ENCODE assay signal across 8 cellular contexts in genomic region chr1:222814536-222815366, GRCh38. TPM values are rescaled to one million over a fixed set of nuclear protein-coding genes. Genes with fewer than 3 reads are reported as not detected.
DNase-seq lines count a peak whose midpoint lies in the region; ATAC-seq and TF ChIP-seq lines count a peak whose summit lies in the region.

Gene DISP1, plus strand, starts transcription at chr1:222815039. Its CDS starts 127,785 bp downstream, at chr1:222942824.

- H3K36me3 ChIP-seq in Panc1 (ENCODE audit: control insufficient read depth, insufficient read depth, low read length), result peaks cover 2% of the 10 kb centered on the region; the same call in 1 of the 2 replicates

- DNase-seq in DMS153 (lab: John Stamatoyannopoulos, UW) (peak; percentile 83), HuH-7 (ENCODE audit: low spot score) (peak; percentile 86), Panc1 (ENCODE audit: low read depth, low spot score) (no peak), fibroblast of peridontal ligament (ENCODE audit: extremely low read depth) (peak; percentile 65)
- peak; percentile 63 for DNase-seq in activated T-helper 2 cell treated with anti-CD3 and anti-CD28 coated beads, Interferon-gamma antibody, Interleukin-2, Interleukin-4, amounts not matched to agents 10 μg/mL and 5 μg/mL and 100 μg/mL, durations not matched to agents 14 hours and 24 hours and 36 hours (ENCODE audit: low spot score)
- peak; percentile 51 to 83 (median 64) for DNase-seq in naive thymus-derived CD8-positive, alpha-beta T cell
- peak; percentile 40 to 65 (median 54) for DNase-seq in stimulated activated naive CD4-positive, alpha-beta T cell (lab: John Stamatoyannopoulos, UW)

- in situ Hi-C loops in Panc1 (cut with HindIII; ENCODE audit: low pct_unique_long_range_greater_than_20kb, low sequenced_read_pairs), result no loop called here

- POLR2A ChIA-PET in Panc1 (lab: Charles Lee), result no interaction called here
- POLR2A ChIA-PET in naive thymus-derived CD8-positive, alpha-beta T cell (lab: Charles Lee), result interaction anchor here (0.6 kb wide), 1 partner anchor 149 kb away, joined by 4 read pairs; no protein-coding TSS in a partner anchor

- CTCF ChIA-PET in Panc1 (lab: Charles Lee), result interaction anchor here (0.6 kb wide), 1 partner anchor 41 kb away, joined by 4 read pairs; no protein-coding TSS in a partner anchor

- H3K27me3 ChIP-seq in Panc1 (ENCODE audit: control insufficient read depth, insufficient read depth, low read length), result no peaks in the 10 kb centered on the region

- BruUV-seq in Panc1 (replicated peaks; lab: Mats Ljungman, UMichigan), result no TSS peak

- intact Hi-C loops in Panc1 (cut with micrococcal nuclease; ENCODE audit: unreplicated experiment), result no loop called here
- intact Hi-C loops in activated T-helper 2 cell treated with anti-CD3 and anti-CD28 coated beads, Interferon-gamma antibody, Interleukin-2, Interleukin-4, amounts not matched to agents 10 μg/mL and 5 μg/mL and 100 μg/mL, durations not matched to agents 14 hours and 24 hours and 36 hours (cut with micrococcal nuclease), result loop anchor here (5.0 to 10.0 kb wide), 3 partner anchors 83 to 350 kb away; no protein-coding TSS in a partner anchor

- peak within 1 kb of the TSS; percentile 78 for H3K27ac Mint-ChIP-seq in activated T-helper 2 cell treated with anti-CD3 and anti-CD28 coated beads, Interferon-gamma antibody, Interleukin-2, Interleukin-4, amounts not matched to agents 10 μg/mL and 5 μg/mL and 100 μg/mL, durations not matched to agents 14 hours and 24 hours and 36 hours
- peak within 1 kb of the TSS; percentile 88 to 97 (median 94) for H3K27ac Mint-ChIP-seq in naive thymus-derived CD8-positive, alpha-beta T cell

- H3K4me3 ChIP-seq in Panc1 (ENCODE audit: low read depth in 2 of 2, low read length in 2 of 2), result peak within 1 kb of the TSS; percentile 98

- H3K27me3 Mint-ChIP-seq in activated T-helper 2 cell treated with anti-CD3 and anti-CD28 coated beads, Interferon-gamma antibody, Interleukin-2, Interleukin-4, amounts not matched to agents 10 μg/mL and 5 μg/mL and 100 μg/mL, durations not matched to agents 14 hours and 24 hours and 36 hours (ENCODE audit: low read depth), result peaks cover 10% of the 10 kb centered on the region
- H3K27me3 Mint-ChIP-seq in naive thymus-derived CD8-positive, alpha-beta T cell, result peaks cover 0 to 3% (median 0%) of the 10 kb centered on the region in 5 donors

- no peaks in the 10 kb centered on the region for H3K9me3 ChIP-seq in Panc1 (ENCODE audit: control insufficient read depth, insufficient read depth, low read depth, low read length)

- H3K9me3 Mint-ChIP-seq in activated T-helper 2 cell treated with anti-CD3 and anti-CD28 coated beads, Interferon-gamma antibody, Interleukin-2, Interleukin-4, amounts not matched to agents 10 μg/mL and 5 μg/mL and 100 μg/mL, durations not matched to agents 14 hours and 24 hours and 36 hours, result no peaks in the 10 kb centered on the region
- H3K9me3 Mint-ChIP-seq in naive thymus-derived CD8-positive, alpha-beta T cell, result no peaks in the 10 kb centered on the region

- H3K36me3 Mint-ChIP-seq in activated T-helper 2 cell treated with anti-CD3 and anti-CD28 coated beads, Interferon-gamma antibody, Interleukin-2, Interleukin-4, amounts not matched to agents 10 μg/mL and 5 μg/mL and 100 μg/mL, durations not matched to agents 14 hours and 24 hours and 36 hours (ENCODE audit: low read depth), result no peaks in the 10 kb centered on the region
- no peaks in the 10 kb centered on the region for H3K36me3 Mint-ChIP-seq in naive thymus-derived CD8-positive, alpha-beta T cell

- H3K4me1 Mint-ChIP-seq in activated T-helper 2 cell treated with anti-CD3 and anti-CD28 coated beads, Interferon-gamma antibody, Interleukin-2, Interleukin-4, amounts not matched to agents 10 μg/mL and 5 μg/mL and 100 μg/mL, durations not matched to agents 14 hours and 24 hours and 36 hours (ENCODE audit: low read depth), result peaks cover 19% of the 10 kb centered on the region
- peaks cover 18 to 38% (median 35%) of the 10 kb centered on the region in 4 donors for H3K4me1 Mint-ChIP-seq in naive thymus-derived CD8-positive, alpha-beta T cell

- H3K27ac ChIP-seq in Panc1 (ENCODE audit: low read length), result peak within 1 kb of the TSS; percentile 93

- H3K4me1 ChIP-seq in Panc1 (ENCODE audit: control insufficient read depth, insufficient read depth, low read length), result peaks cover 28% of the 10 kb centered on the region

- H3K4me3 Mint-ChIP-seq in activated T-helper 2 cell treated with anti-CD3 and anti-CD28 coated beads, Interferon-gamma antibody, Interleukin-2, Interleukin-4, amounts not matched to agents 10 μg/mL and 5 μg/mL and 100 μg/mL, durations not matched to agents 14 hours and 24 hours and 36 hours (ENCODE audit: low read depth), result peak within 1 kb of the TSS; percentile 88
- peak within 1 kb of the TSS; percentile 92 to 98 (median 96) for H3K4me3 Mint-ChIP-seq in naive thymus-derived CD8-positive, alpha-beta T cell

- TF ChIP-seq CTCF in Panc1 (IDR thresholded peaks at IDR 0.05), result no peak

- ATAC-seq in GM21515 (IDR thresholded peaks at IDR 0.05; ENCODE audit: unreplicated experiment) (peak; percentile 94), Panc1 (peak; percentile 95)
- ATAC-seq in naive thymus-derived CD8-positive, alpha-beta T cell, result peak; percentile 90 to 94

RNA-seq across cellular contexts. Expression of gene DISP1, which starts in this region (rescaled TPM):
- 4.2 TPM for total RNA-seq in Panc1 (2021; ENCODE audit: unreplicated experiment)
- 3.1 TPM for polyA plus RNA-seq in Panc1 (2012; ENCODE audit: insufficient read length)
- 1.7 and 2.0 TPM in 2 replicates for total RNA-seq in activated T-helper 2 cell treated with anti-CD3 and anti-CD28 coated beads, Interferon-gamma antibody, Interleukin-2, Interleukin-4, amounts not matched to agents 10 μg/mL and 5 μg/mL and 100 μg/mL, durations not matched to agents 14 hours and 24 hours and 36 hours
- 1 to 10 TPM; 5.4 to 6.9 TPM for total RNA-seq in naive thymus-derived CD8-positive, alpha-beta T cell
- polyA plus RNA-seq in naive thymus-derived CD8-positive, alpha-beta T cell, result 1 to 10 TPM; 1.5 to 3.4 (median 2.7) TPM
